8 cellular contexts compared by ENCODE assay signal in the genomic region with DNA sequence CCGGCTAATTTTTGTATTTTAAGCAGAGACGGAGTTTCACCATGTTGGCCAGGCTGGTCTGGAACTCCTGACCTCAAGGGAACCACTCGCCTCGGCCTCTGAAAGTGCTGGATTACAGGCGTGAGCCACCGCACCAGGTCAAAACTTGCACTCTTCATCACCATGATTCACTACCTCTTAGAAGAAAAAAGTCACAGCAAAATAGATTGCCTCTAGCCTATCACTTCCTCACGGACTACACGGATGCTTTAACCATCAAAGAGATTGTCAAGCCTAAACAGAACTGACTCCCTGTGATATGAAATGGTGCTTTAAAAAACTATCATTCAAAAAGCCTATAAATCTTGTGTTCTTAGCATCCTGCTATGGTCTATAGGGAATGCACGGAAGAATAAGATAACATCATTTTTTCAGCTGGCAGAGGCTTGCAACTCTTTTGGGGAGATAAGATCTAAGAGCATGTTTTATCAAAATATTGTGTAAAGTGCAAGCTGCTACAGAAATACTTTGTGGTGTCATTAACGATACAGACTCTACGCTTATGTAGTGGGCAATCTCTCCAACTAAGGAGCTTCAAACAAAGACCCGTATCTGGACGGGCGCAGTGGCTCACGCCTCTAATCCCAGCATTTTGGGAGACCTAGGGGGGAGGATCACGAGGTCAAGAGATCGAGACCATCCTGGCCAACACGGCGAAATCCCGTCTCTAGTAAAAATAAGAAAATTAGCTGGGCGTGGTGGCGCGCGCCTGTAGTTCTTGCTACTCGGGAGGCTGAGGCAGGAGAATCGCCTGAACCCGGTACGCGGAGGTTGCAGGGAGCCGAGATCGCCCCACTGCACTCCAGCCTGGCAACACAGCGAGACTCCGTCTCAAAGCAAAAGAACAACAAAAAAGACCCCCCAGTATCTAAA. TPM values are rescaled to one million over a fixed set of nuclear protein-coding genes. Genes with fewer than 3 reads are reported as not detected.
DNase-seq lines count a peak whose midpoint lies in the region; ATAC-seq and TF ChIP-seq lines count a peak whose summit lies in the region.

No MANE protein-coding gene starts in this region.

- intact Hi-C loops in naive thymus-derived CD4-positive, alpha-beta T cell (cut with micrococcal nuclease) = loop anchor here (5.0 to 10.0 kb wide), 4 partner anchors 190 to 842 kb away; a partner anchor contains a TSS

- POLR2A ChIA-PET in naive thymus-derived CD4-positive, alpha-beta T cell (lab: Charles Lee) = interaction anchor here (0.5 to 2.7 kb wide), 6 partner anchors 9 to 85 kb away, joined by 3 to 10 read pairs (median 4); no protein-coding TSS in a partner anchor

- H3K36me3 ChIP-seq in MG63 = peaks cover 29% of the 10 kb centered on the region
- peaks cover 0 to 22% (median 0%) of the 10 kb centered on the region in 3 experiments for H3K36me3 ChIP-seq in naive thymus-derived CD4-positive, alpha-beta T cell (ENCODE audit: control insufficient read depth in 2 of 3, insufficient read depth in 3 of 3, low read length in 3 of 3)

- peaks cover 27 to 34% of the 10 kb centered on the region in 2 donors for H3K4me1 ChIP-seq in naive thymus-derived CD4-positive, alpha-beta T cell (ENCODE audit: control insufficient read depth in 2 of 2, insufficient read depth in 2 of 2, low read length in 2 of 2)

- H3K36me3 Mint-ChIP-seq in central memory CD8-positive, alpha-beta T cell (ENCODE audit: insufficient read depth) = peaks cover 24% of the 10 kb centered on the region
- H3K36me3 Mint-ChIP-seq in naive thymus-derived CD4-positive, alpha-beta T cell = peaks cover 0 to 9% (median 3%) of the 10 kb centered on the region in 5 donors

- no peaks in the 10 kb centered on the region for H3K27me3 ChIP-seq in MG63
- H3K27me3 ChIP-seq in naive thymus-derived CD4-positive, alpha-beta T cell (ENCODE audit: control insufficient read depth in 2 of 2, insufficient read depth in 2 of 2, low read length in 2 of 2) = no peaks in the 10 kb centered on the region

- no peaks in the 10 kb centered on the region for H3K9me3 Mint-ChIP-seq in central memory CD8-positive, alpha-beta T cell
- peaks cover 0 to 2% (median 0%) of the 10 kb centered on the region in 11 donors for H3K9me3 Mint-ChIP-seq in naive thymus-derived CD4-positive, alpha-beta T cell

- peak overlapping the region; percentile 84 for H3K27ac ChIP-seq in C4-2B
- H3K27ac ChIP-seq in naive thymus-derived CD4-positive, alpha-beta T cell (ENCODE audit: low read depth, low read length) = peak overlapping the region; percentile 89

- peak overlapping the region; percentile 98 for H3K27ac Mint-ChIP-seq in central memory CD8-positive, alpha-beta T cell (ENCODE audit: low read depth)
- H3K27ac Mint-ChIP-seq in naive thymus-derived CD4-positive, alpha-beta T cell = peak overlapping the region; percentile 46 to 99 (median 96)

- DNase-seq in MG63 (peak; percentile 11), NK-92 (lab: John Stamatoyannopoulos, UW; ENCODE audit: unreplicated experiment) (no peak), cerebellar nuclear complex (lab: John Stamatoyannopoulos, UW) (no peak), NCI-H1092 (lab: John Stamatoyannopoulos, UW) (no peak)
- no peak for DNase-seq in central memory CD8-positive, alpha-beta T cell (ENCODE audit: low spot score in 2 of 2)
- DNase-seq in naive thymus-derived CD4-positive, alpha-beta T cell = peak in 1 of 9 donors; percentile 9
- DNase-seq in activated effector memory CD4-positive, alpha-beta T cell treated with Interleukin-2 at 50 U/mL for 16 hours = no peak

- no peaks in the 10 kb centered on the region for H3K27me3 Mint-ChIP-seq in central memory CD8-positive, alpha-beta T cell
- no peaks in the 10 kb centered on the region for H3K27me3 Mint-ChIP-seq in naive thymus-derived CD4-positive, alpha-beta T cell

- CTCF ChIA-PET in naive thymus-derived CD4-positive, alpha-beta T cell (lab: Charles Lee) = interaction anchor here (1.0 kb wide), 1 partner anchor 57 kb away, joined by 3 read pairs; no protein-coding TSS in a partner anchor

- H3K9me3 ChIP-seq in MG63 = no peaks in the 10 kb centered on the region
- H3K9me3 ChIP-seq in naive thymus-derived CD4-positive, alpha-beta T cell (ENCODE audit: control insufficient read depth in 2 of 3, low read length in 3 of 3) = no peaks in the 10 kb centered on the region

- no peak for ATAC-seq in central memory CD8-positive, alpha-beta T cell (replicated peaks; ENCODE audit: extremely low read depth, poor library complexity, severe bottlenecking)
- no peak for ATAC-seq in naive thymus-derived CD4-positive, alpha-beta T cell

- H3K4me1 Mint-ChIP-seq in central memory CD8-positive, alpha-beta T cell = peaks cover 32% of the 10 kb centered on the region
- peaks cover 29 to 58% (median 42%) of the 10 kb centered on the region in 7 donors for H3K4me1 Mint-ChIP-seq in naive thymus-derived CD4-positive, alpha-beta T cell

- H3K4me3 Mint-ChIP-seq in central memory CD8-positive, alpha-beta T cell = peak overlapping the region; percentile 99
- H3K4me3 Mint-ChIP-seq in naive thymus-derived CD4-positive, alpha-beta T cell = peak overlapping the region; percentile 93 to 99 (median 98)

- no peak for TF ChIP-seq CTCF in C4-2B (conservative IDR thresholded peaks at IDR 0.05)

- H3K4me3 ChIP-seq in MG63 = peak overlapping the region; percentile 90
- H3K4me3 ChIP-seq in naive thymus-derived CD4-positive, alpha-beta T cell (ENCODE audit: low read length) = peak overlapping the region; percentile 84

RNA-seq across cellular contexts. Expression of a gene that starts 1.0 kb away (rescaled TPM):
- 10.9 and 13.3 TPM in 2 replicates for total RNA-seq in MG63 (2014; rRNA removed; shearing (Covaris generic); ENCODE audit: low replicate concordance)
- total RNA-seq in naive thymus-derived CD4-positive, alpha-beta T cell = 10 to 100 TPM in 3 of 5 experiments, 1 to 10 TPM in 2; 9.5 to 12.2 (median 10.3) TPM
- polyA plus RNA-seq in naive thymus-derived CD4-positive, alpha-beta T cell = 10 to 100 TPM; 12.1 to 18.2 TPM

RNA-seq across cellular contexts. Expression of a gene that starts 1.2 kb away (rescaled TPM):
- 10.5 and 11.2 TPM in 2 replicates for total RNA-seq in MG63 (2014; rRNA removed; shearing (Covaris generic); ENCODE audit: low replicate concordance)
- 100 to 1,000 TPM in 2 of 5 experiments, 10 to 100 TPM in 3; 30.5 to 111 (median 80.2) TPM for total RNA-seq in naive thymus-derived CD4-positive, alpha-beta T cell
- polyA plus RNA-seq in naive thymus-derived CD4-positive, alpha-beta T cell = 10 to 100 TPM; 52.8 to 58.8 TPM

RNA-seq across cellular contexts. Expression of a gene that starts 58.0 kb away (rescaled TPM):
- 33.3 and 46.6 TPM in 2 replicates for total RNA-seq in MG63 (2014; rRNA removed; shearing (Covaris generic); ENCODE audit: low replicate concordance)
- total RNA-seq in naive thymus-derived CD4-positive, alpha-beta T cell = 10 to 100 TPM; 19.5 to 28.6 (median 24.2) TPM
- 10 to 100 TPM; 24.9 to 25.9 TPM for polyA plus RNA-seq in naive thymus-derived CD4-positive, alpha-beta T cell
